In the genomic region with DNA sequence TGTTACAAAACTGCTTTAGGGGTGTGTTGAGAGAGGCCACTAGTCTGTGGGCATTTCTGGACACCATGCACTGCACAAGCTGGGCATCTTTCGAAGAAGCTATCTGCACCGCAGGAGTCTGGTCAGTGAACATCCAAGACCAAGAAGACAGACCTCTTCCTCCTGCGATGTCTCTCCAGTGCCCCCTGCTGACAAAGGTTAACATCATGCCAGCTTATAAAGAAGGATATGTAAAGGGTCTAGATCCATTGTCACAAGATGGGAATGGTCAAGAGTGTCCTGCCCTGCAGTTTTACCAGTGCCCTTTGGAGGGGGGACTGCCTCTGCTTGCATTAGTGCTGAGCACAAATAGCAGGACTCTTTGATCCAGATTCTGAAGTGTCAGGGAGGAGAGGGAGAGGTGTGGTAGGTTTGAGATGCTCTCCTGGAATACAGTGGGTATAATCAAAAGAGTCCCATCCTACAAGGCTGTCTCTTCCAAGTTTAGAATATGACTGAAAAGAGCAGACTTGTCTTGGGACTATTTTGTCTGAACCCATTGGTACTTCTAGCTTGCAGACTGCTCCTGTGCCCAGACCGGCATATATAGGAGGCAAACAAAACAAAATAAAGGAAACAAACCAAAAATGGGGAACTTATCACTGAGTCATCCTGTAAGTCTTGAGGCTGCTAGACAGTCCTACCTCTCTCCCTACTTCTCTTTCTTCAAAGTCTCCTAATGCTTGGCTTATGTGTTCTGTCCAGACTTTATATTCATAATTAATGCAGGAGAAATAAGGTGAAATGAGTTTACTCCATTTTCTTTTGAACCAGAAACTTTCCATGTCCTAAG, we compare ENCODE assay signal across 8 cellular contexts.
A peak's percentile ranks its signal among the peaks of the same experiment; 100 is the strongest.
DNase-seq lines count a peak whose midpoint lies in the region; ATAC-seq and TF ChIP-seq lines count a peak whose summit lies in the region.

No MANE protein-coding gene starts in this region.

- H3K4me1 ChIP-seq in PC-9 (replicated peaks; ENCODE audit: insufficient read depth), result no peaks in the 10 kb centered on the region

- DNase-seq in AG09309 (ENCODE audit: low read depth) (no peak), HS-5 (ENCODE audit: low read depth) (peak; percentile 36), PC-9 (peak; percentile 26 to 44), ecto neural progenitor cell (ENCODE audit: low spot score) (peak; percentile 61), lung microvascular endothelial cell (ENCODE audit: low read depth in 2 of 2) (peak; percentile 16 to 72), GF-D8 (lab: John Stamatoyannopoulos, UW) (no peak)

- no peak overlapping the region for H2AFZ ChIP-seq in PC-9

- H3F3A ChIP-seq in PC-9 (ENCODE audit: insufficient read depth, low read depth), result no peaks in the 10 kb centered on the region

- CTCF ChIA-PET in PC-9 (lab: Charles Lee), result no interaction called here

- no TSS peak for BruUV-seq in PC-9 (replicated peaks; lab: Mats Ljungman, UMichigan)

- no peak overlapping the region for H3K4me2 ChIP-seq in PC-9

- ATAC-seq in GM18502 (IDR thresholded peaks at IDR 0.05; ENCODE audit: poor library complexity, unreplicated experiment) (peak; percentile 79), HG03097 (IDR thresholded peaks at IDR 0.05; ENCODE audit: low FRiP score, unreplicated experiment) (no peak)

- H4K20me1 ChIP-seq in PC-9 (ENCODE audit: insufficient read depth), result no peaks in the 10 kb centered on the region

- H3K79me2 ChIP-seq in PC-9 (ENCODE audit: low read depth), result no peaks in the 10 kb centered on the region

- POLR2A ChIA-PET in PC-9 (lab: Charles Lee; ENCODE audit: unreplicated experiment), result interaction anchor here (0.5 kb wide), 1 partner anchor 1373 kb away, joined by 4 read pairs; no protein-coding TSS in a partner anchor

- H3K36me3 ChIP-seq in PC-9 (ENCODE audit: low read depth), result no peaks in the 10 kb centered on the region

- H3K27ac ChIP-seq in PC-9, result no peak overlapping the region

- H3K9me3 ChIP-seq in PC-9 (ENCODE audit: insufficient read depth, low read depth), result no peaks in the 10 kb centered on the region

- intact Hi-C loops in PC-9 (cut with micrococcal nuclease; ENCODE audit: unreplicated experiment), result loop anchor here (10.0 kb wide), 1 partner anchor 970 kb away; no protein-coding TSS in a partner anchor

- no peaks in the 10 kb centered on the region for H3K27me3 ChIP-seq in PC-9 (ENCODE audit: insufficient read depth, low read depth)

- H3K4me3 ChIP-seq in AG09309 (ENCODE audit: control insufficient read depth, low read depth, low read length), result no peak overlapping the region
- no peak overlapping the region for H3K4me3 ChIP-seq in PC-9

- TF ChIP-seq CTCF in AG09309 (IDR thresholded peaks at IDR 0.05; ENCODE audit: control insufficient read depth, insufficient read depth, low read depth, low read length, missing control alignments), result peak; percentile 87
- peak; percentile 58 for TF ChIP-seq CTCF in PC-9 (conservative IDR thresholded peaks at IDR 0.05)

- H3K9me2 ChIP-seq in PC-9 (ENCODE audit: insufficient read depth), result no peaks in the 10 kb centered on the region

Comparison
In these comparisons a context has a peak if more than half of its experiments do, and no peak if none do; other contexts are left out.
1. DNase-seq: peak in HS-5 (single experiment), PC-9 (2 of 2), ecto neural progenitor cell (single experiment) and lung microvascular endothelial cell (2 of 2); none in AG09309 (single experiment) and GF-D8 (single experiment).